In the genomic region with DNA sequence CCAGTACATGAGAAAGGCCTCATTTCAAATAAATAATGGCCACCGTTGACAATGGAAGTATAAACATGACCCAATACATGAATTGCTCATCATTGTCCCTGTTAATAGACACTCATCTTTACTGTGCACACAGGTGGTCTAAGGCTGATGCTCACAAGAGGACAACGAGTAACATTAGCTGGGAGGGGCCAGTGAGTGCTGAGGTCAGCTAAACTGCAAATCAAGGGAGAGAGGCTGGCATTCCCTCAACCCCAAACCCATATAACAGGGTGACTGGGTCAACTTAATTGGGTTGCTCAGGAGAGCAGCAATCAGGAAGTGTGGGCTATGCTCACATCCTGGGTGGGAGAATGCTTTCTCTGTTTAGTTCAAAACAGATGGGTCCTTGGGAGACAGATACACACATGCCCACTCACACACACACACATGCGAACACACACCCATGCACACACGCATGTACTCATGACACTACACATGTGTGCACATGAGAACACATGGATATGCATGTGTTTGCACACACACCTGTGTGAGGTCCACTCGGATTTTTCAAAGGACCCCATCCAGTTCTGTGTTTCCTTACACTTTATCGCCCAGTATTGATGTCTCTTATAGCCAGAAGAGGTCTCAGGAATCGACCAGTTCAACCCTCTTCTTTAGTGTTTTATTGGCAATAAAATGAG, we compare ENCODE assay signal across 24 cellular contexts.
"Had no signal": no experiment of that assay in that cellular context is flagged by ENCODE, and none has a peak within 500 bp of the region (broad histone marks: within the 10 kb centered on the region; RNA-seq: fewer than 3 reads in every experiment).

No MANE protein-coding gene starts in this region.

- H3K27me3 ChIP-seq: hepatocyte had no signal

- H3K27ac ChIP-seq: body of pancreas, dorsolateral prefrontal cortex, epithelial cell of prostate, foreskin keratinocyte, hepatocyte, psoas muscle, skin epidermis, tibial artery had no signal

- H3K4me1 ChIP-seq: body of pancreas, foreskin keratinocyte, psoas muscle had no signal

- H3K9me3 Mint-ChIP-seq: activated naive CD4-positive, alpha-beta T cell treated with anti-CD3 and anti-CD28 coated beads for 36 hours; activated T-cell treated with anti-CD3 and anti-CD28 coated beads, Interleukin-2, amount 50 U/mL, for 4 hours; endodermal cell had no signal

- FAIRE-seq: colon, islet of Langerhans had no signal

- H3K4me3 Mint-ChIP-seq: activated naive CD4-positive, alpha-beta T cell treated with anti-CD3 and anti-CD28 coated beads for 36 hours; activated T-cell treated with anti-CD3 and anti-CD28 coated beads, Interleukin-2, amount 50 U/mL, for 4 hours; endodermal cell; naive thymus-derived CD4-positive, alpha-beta T cell had no signal

- H3K9me3 ChIP-seq: body of pancreas, mucosa of descending colon, psoas muscle, tibial artery had no signal

- H3K36me3 ChIP-seq: tibial artery had no signal

- H3K27ac Mint-ChIP-seq: activated naive CD4-positive, alpha-beta T cell treated with anti-CD3 and anti-CD28 coated beads for 36 hours; endodermal cell; naive thymus-derived CD4-positive, alpha-beta T cell had no signal

- H3K4me3 ChIP-seq: body of pancreas, dorsolateral prefrontal cortex, hepatocyte, mucosa of descending colon, psoas muscle, skin epidermis, tibial artery had no signal

- ATAC-seq: activated CD4-positive, CD25-positive, alpha-beta regulatory T cell treated with anti-CD3 and anti-CD28 coated beads, Interleukin-2, amount 50 U/mL, for 24 hours; activated T-cell treated with anti-CD3 and anti-CD28 coated beads, Interleukin-2, amount 50 U/mL, for 4 hours; body of pancreas; foreskin keratinocyte; left cardiac atrium; mucosa of descending colon; naive thymus-derived CD4-positive, alpha-beta T cell; psoas muscle; right cardiac atrium; stimulated activated naive CD8-positive, alpha-beta T cell treated with anti-CD3 and anti-CD28 coated beads, Interleukin-15, Interleukin-2, amounts not matched to agents 100 U/mL and 50 U/mL, for 24 hours had no signal

- H3K4me2 ChIP-seq: hepatocyte had no signal

- DNase-seq: activated CD4-positive, alpha-beta T cell treated with anti-CD3 and anti-CD28 coated beads, Interleukin-2, amount 50 U/mL, for 1 hour; activated CD8-positive, alpha-beta memory T cell treated with anti-CD3 and anti-CD28 coated beads, Interleukin-2, amount 50 U/mL, for 4 hours; activated naive CD4-positive, alpha-beta T cell treated with anti-CD3 and anti-CD28 coated beads for 36 hours; activated T-cell treated with anti-CD3 and anti-CD28 coated beads, Interleukin-2, amount 50 U/mL, for 4 hours; body of pancreas; central memory CD4-positive, alpha-beta T cell; endodermal cell; foreskin keratinocyte; left cardiac atrium; mesenchymal stem cell; mucosa of descending colon; naive thymus-derived CD4-positive, alpha-beta T cell; psoas muscle; right cardiac atrium; stimulated activated naive CD8-positive, alpha-beta T cell treated with anti-CD3 and anti-CD28 coated beads, Interleukin-15, Interleukin-2, amounts not matched to agents 100 U/mL and 50 U/mL, for 24 hours; substantia nigra; tibial artery had no signal
